In genomic region chr20:43583982-43584432, GRCh38 we compare ENCODE assay signal across 9 cellular contexts. TPM values are rescaled to one million over a fixed set of nuclear protein-coding genes. Genes with fewer than 3 reads are reported as not detected.
DNase-seq lines count a peak whose midpoint lies in the region; ATAC-seq and TF ChIP-seq lines count a peak whose summit lies in the region.
"Had no signal": no experiment of that assay in that cellular context is flagged by ENCODE, and none has a peak within 500 bp of the region (broad histone marks: within the 10 kb centered on the region; RNA-seq: fewer than 3 reads in every experiment).

No MANE protein-coding gene starts in this region.

- DNase-seq in EL, result peak; percentile 97
- DNase-seq in ovary, result peak; percentile 42 to 72 (median 60)
- no peak for DNase-seq in stimulated activated naive B cell treated with anti-CD40 and anti-IgM and Interleukin-4, amounts not matched to agents 10 μg/mL and 1 μg/mL and 100 μg/mL, for 72 hours
- DNase-seq: activated T-cell treated with anti-CD3 and anti-CD28 coated beads, Interleukin-2, amount 50 U/mL, for 4 hours had no signal

- peaks cover 0 to 6% of the 10 kb centered on the region in 2 donors for H3K27me3 Mint-ChIP-seq in stimulated activated naive B cell treated with anti-CD40 and anti-IgM and Interleukin-4, amounts not matched to agents 10 μg/mL and 1 μg/mL and 100 μg/mL, for 72 hours

- no peaks in the 10 kb centered on the region for H3K9me2 ChIP-seq in OCI-LY1 (ENCODE audit: low read depth, low read length)

- H3K9me3 ChIP-seq in OCI-LY1 (ENCODE audit: low read length) (no peaks in the 10 kb centered on the region), ovary (no peaks in the 10 kb centered on the region)

- H3K4me2 ChIP-seq in OCI-LY1 (ENCODE audit: low read length), result no peak overlapping the region

- no peak overlapping the region for H2AFZ ChIP-seq in OCI-LY1 (ENCODE audit: low read length)

- no peak overlapping the region for H3K9ac ChIP-seq in OCI-LY1 (ENCODE audit: low read length)

- intact Hi-C loops in ovary (cut with DNase I), result loop anchor here in 2 of 4 donors (10.0 kb wide), 1 partner anchor 129 kb away; the partner anchor contains the start of gene SRSF6 (in 2 of the 2)

- no peaks in the 10 kb centered on the region for H4K20me1 ChIP-seq in OCI-LY1 (ENCODE audit: insufficient read depth, low read length)

- ATAC-seq in esophagus mucosa, result peak; percentile 20
- ATAC-seq in GM19035 (IDR thresholded peaks at IDR 0.05; ENCODE audit: unreplicated experiment), result no peak
- no peak for ATAC-seq in stimulated activated naive B cell treated with anti-CD40 and anti-IgM and Interleukin-4, amounts not matched to agents 10 μg/mL and 1 μg/mL and 100 μg/mL, for 72 hours (replicated peaks)
- no peak for ATAC-seq in HG02884 (IDR thresholded peaks at IDR 0.05; ENCODE audit: unreplicated experiment)
- ATAC-seq in GM18502 (IDR thresholded peaks at IDR 0.05; ENCODE audit: poor library complexity, unreplicated experiment), result no peak
- ATAC-seq: activated T-cell treated with anti-CD3 and anti-CD28 coated beads, Interleukin-2, amount 50 U/mL, for 4 hours had no signal

- peak overlapping the region; percentile 82 for H3K27ac ChIP-seq in OCI-LY1 (ENCODE audit: low read depth, low read length, poor library complexity, severe bottlenecking)
- H3K27ac ChIP-seq in ovary, result no peak overlapping the region

- 9 to 20% (median 13%) methylated on average over 2 of the region's 2 CpGs for WGBS in ovary, 3 donors

- H3K27me3 ChIP-seq in OCI-LY1 (ENCODE audit: insufficient read depth, low read length) (no peaks in the 10 kb centered on the region), ovary (no peaks in the 10 kb centered on the region)

- TF ChIP-seq CTCF in OCI-LY1 (IDR thresholded peaks at IDR 0.05; ENCODE audit: low read length) (no peak), ovary (IDR thresholded peaks at IDR 0.05) (no peak)

- H3K4me3 ChIP-seq in OCI-LY1 (ENCODE audit: low read depth, low read length, poor library complexity, severe bottlenecking) (no peak overlapping the region), ovary (no peak overlapping the region)

- no peaks in the 10 kb centered on the region for H3K9me3 Mint-ChIP-seq in stimulated activated naive B cell treated with anti-CD40 and anti-IgM and Interleukin-4, amounts not matched to agents 10 μg/mL and 1 μg/mL and 100 μg/mL, for 72 hours
- H3K9me3 Mint-ChIP-seq: activated T-cell treated with anti-CD3 and anti-CD28 coated beads, Interleukin-2, amount 50 U/mL, for 4 hours had no signal

- no peak overlapping the region for H3K27ac Mint-ChIP-seq in stimulated activated naive B cell treated with anti-CD40 and anti-IgM and Interleukin-4, amounts not matched to agents 10 μg/mL and 1 μg/mL and 100 μg/mL, for 72 hours

- H3K36me3 ChIP-seq in OCI-LY1 (ENCODE audit: insufficient read depth, low read length) (no peaks in the 10 kb centered on the region), ovary (no peaks in the 10 kb centered on the region)

- TF ChIP-seq EP300 in ovary (IDR thresholded peaks at IDR 0.05), result no peak

- H3K36me3 Mint-ChIP-seq in stimulated activated naive B cell treated with anti-CD40 and anti-IgM and Interleukin-4, amounts not matched to agents 10 μg/mL and 1 μg/mL and 100 μg/mL, for 72 hours, result no peaks in the 10 kb centered on the region

- H3F3A ChIP-seq in OCI-LY1 (ENCODE audit: insufficient read depth, low read length), result no peaks in the 10 kb centered on the region

- no peaks in the 10 kb centered on the region for H3K79me2 ChIP-seq in OCI-LY1 (ENCODE audit: insufficient read depth, low read length)

- TF ChIP-seq POLR2A in ovary (IDR thresholded peaks at IDR 0.05), result no peak

- H3K4me1 ChIP-seq in OCI-LY1 (ENCODE audit: insufficient read depth, low read length, severe bottlenecking) (peaks cover 25% of the 10 kb centered on the region), ovary (ENCODE audit: insufficient read depth) (no peaks in the 10 kb centered on the region)

- no peak overlapping the region for H3K4me3 Mint-ChIP-seq in stimulated activated naive B cell treated with anti-CD40 and anti-IgM and Interleukin-4, amounts not matched to agents 10 μg/mL and 1 μg/mL and 100 μg/mL, for 72 hours
- H3K4me3 Mint-ChIP-seq: activated T-cell treated with anti-CD3 and anti-CD28 coated beads, Interleukin-2, amount 50 U/mL, for 4 hours had no signal

- no peaks in the 10 kb centered on the region for H3K4me1 Mint-ChIP-seq in stimulated activated naive B cell treated with anti-CD40 and anti-IgM and Interleukin-4, amounts not matched to agents 10 μg/mL and 1 μg/mL and 100 μg/mL, for 72 hours

RNA-seq across cellular contexts. Expression of gene IFT52, which starts 6.7 kb away (rescaled TPM):
- 15.3 TPM for total RNA-seq in esophagus mucosa
- 10 to 100 TPM; 32.7 to 53.7 (median 45.7) TPM for total RNA-seq in ovary
- polyA plus RNA-seq in ovary, result 10 to 100 TPM; 46.7 to 55.0 TPM

RNA-seq across cellular contexts. Expression of gene SGK2, which starts 25.2 kb away (rescaled TPM):
- 0.36 TPM for total RNA-seq in esophagus mucosa
- 1 to 10 TPM; 1.6 to 4.5 (median 2.4) TPM for total RNA-seq in ovary
- polyA plus RNA-seq in ovary, result 1 to 10 TPM; 1.2 to 1.3 TPM
